Comparison of ENCODE assay signal across 2 cellular contexts in the genomic region with DNA sequence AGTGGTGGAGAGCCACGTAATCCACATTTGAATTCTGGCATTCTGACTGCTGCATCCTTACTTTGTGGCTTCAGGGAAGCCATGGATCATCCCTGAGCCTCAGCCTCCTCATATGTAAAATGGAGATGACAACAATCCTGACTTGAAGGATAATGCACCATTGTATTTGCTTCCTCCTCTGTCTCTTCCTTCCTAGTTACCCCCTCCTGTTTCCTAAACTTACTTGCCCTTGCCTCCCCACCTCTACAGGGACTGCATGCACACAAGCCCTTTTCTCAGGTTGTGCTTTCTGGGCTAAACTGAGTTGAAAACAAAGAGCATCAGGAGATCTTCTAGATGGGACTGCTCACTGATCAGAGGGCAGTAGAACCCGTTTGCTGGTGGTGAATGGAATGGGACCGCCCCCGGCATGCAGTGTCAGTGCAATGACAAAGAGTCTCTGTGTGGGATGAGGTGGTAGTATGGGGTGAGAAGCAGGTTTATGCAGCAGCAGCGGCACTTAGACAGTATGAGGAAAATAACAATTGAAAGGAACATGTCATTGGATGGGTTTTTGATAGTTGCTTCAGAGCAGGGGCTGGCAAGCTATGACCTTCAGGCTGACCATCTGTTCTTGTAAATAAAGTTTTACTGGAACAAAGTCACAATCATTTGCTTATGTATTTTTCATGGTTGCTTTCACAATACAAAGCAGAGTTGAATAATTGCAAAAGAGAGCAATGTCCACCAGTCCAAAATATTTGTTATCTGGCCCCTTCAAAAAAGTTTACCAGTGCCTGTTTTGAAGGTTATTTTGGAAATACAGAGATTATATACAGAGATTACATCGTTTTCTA.
TF ChIP-seq lines count a peak whose summit lies in the region.

No MANE protein-coding gene starts in this region.

TF ChIP-seq in GM23338, 12 proteins besides CTCF, POLR2A, EP300 and RAD21 (continues in another document):
- TF ChIP-seq, protein P1, sequence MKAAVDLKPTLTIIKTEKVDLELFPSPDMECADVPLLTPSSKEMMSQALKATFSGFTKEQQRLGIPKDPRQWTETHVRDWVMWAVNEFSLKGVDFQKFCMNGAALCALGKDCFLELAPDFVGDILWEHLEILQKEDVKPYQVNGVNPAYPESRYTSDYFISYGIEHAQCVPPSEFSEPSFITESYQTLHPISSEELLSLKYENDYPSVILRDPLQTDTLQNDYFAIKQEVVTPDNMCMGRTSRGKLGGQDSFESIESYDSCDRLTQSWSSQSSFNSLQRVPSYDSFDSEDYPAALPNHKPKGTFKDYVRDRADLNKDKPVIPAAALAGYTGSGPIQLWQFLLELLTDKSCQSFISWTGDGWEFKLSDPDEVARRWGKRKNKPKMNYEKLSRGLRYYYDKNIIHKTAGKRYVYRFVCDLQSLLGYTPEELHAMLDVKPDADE (IDR thresholded peaks at IDR 0.05) = no peak
- no peak for TF ChIP-seq JUNB (IDR thresholded peaks at IDR 0.05; ENCODE audit: unreplicated experiment)
- TF ChIP-seq ZNF114 (CRISPR knock-in tag; IDR thresholded peaks at IDR 0.05) = no peak
- no peak for TF ChIP-seq CREB1 (CRISPR knock-in tag; IDR thresholded peaks at IDR 0.05; ENCODE audit: low read depth)
- no peak for TF ChIP-seq ZNF331 (CRISPR knock-in tag; IDR thresholded peaks at IDR 0.05; ENCODE audit: low read depth)
- TF ChIP-seq STAT1 (IDR thresholded peaks at IDR 0.05; ENCODE audit: unreplicated experiment) = no peak
- TF ChIP-seq NANOG (IDR thresholded peaks at IDR 0.05; ENCODE audit: borderline replicate concordance) = no peak
- TF ChIP-seq EZH2phosphoT487 (IDR thresholded peaks at IDR 0.05; ENCODE audit: unreplicated experiment) = no peak
- TF ChIP-seq, protein P2, sequence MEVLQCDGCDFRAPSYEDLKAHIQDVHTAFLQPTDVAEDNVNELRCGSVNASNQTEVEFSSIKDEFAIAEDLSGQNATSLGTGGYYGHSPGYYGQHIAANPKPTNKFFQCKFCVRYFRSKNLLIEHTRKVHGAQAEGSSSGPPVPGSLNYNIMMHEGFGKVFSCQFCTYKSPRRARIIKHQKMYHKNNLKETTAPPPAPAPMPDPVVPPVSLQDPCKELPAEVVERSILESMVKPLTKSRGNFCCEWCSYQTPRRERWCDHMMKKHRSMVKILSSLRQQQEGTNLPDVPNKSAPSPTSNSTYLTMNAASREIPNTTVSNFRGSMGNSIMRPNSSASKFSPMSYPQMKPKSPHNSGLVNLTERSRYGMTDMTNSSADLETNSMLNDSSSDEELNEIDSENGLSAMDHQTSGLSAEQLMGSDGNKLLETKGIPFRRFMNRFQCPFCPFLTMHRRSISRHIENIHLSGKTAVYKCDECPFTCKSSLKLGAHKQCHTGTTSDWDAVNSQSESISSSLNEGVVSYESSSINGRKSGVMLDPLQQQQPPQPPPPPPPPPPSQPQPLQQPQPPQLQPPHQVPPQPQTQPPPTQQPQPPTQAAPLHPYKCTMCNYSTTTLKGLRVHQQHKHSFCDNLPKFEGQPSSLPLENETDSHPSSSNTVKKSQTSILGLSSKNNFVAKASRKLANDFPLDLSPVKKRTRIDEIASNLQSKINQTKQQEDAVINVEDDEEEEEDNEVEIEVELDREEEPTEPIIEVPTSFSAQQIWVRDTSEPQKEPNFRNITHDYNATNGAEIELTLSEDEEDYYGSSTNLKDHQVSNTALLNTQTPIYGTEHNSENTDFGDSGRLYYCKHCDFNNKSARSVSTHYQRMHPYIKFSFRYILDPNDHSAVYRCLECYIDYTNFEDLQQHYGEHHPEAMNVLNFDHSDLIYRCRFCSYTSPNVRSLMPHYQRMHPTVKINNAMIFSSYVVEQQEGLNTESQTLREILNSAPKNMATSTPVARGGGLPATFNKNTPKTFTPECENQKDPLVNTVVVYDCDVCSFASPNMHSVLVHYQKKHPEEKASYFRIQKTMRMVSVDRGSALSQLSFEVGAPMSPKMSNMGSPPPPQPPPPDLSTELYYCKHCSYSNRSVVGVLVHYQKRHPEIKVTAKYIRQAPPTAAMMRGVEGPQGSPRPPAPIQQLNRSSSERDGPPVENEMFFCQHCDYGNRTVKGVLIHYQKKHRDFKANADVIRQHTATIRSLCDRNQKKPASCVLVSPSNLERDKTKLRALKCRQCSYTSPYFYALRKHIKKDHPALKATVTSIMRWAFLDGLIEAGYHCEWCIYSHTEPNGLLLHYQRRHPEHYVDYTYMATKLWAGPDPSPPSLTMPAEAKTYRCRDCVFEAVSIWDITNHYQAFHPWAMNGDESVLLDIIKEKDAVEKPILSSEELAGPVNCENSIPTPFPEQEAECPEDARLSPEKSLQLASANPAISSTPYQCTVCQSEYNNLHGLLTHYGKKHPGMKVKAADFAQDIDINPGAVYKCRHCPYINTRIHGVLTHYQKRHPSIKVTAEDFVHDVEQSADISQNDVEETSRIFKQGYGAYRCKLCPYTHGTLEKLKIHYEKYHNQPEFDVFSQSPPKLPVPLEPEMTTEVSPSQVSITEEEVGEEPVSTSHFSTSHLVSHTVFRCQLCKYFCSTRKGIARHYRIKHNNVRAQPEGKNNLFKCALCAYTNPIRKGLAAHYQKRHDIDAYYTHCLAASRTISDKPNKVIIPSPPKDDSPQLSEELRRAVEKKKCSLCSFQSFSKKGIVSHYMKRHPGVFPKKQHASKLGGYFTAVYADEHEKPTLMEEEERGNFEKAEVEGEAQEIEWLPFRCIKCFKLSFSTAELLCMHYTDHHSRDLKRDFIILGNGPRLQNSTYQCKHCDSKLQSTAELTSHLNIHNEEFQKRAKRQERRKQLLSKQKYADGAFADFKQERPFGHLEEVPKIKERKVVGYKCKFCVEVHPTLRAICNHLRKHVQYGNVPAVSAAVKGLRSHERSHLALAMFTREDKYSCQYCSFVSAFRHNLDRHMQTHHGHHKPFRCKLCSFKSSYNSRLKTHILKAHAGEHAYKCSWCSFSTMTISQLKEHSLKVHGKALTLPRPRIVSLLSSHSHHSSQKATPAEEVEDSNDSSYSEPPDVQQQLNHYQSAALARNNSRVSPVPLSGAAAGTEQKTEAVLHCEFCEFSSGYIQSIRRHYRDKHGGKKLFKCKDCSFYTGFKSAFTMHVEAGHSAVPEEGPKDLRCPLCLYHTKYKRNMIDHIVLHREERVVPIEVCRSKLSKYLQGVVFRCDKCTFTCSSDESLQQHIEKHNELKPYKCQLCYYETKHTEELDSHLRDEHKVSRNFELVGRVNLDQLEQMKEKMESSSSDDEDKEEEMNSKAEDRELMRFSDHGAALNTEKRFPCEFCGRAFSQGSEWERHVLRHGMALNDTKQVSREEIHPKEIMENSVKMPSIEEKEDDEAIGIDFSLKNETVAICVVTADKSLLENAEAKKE (CRISPR knock-in tag; IDR thresholded peaks at IDR 0.05) = no peak
- TF ChIP-seq EZH2 (IDR thresholded peaks at IDR 0.05; ENCODE audit: low read depth, unreplicated experiment) = no peak

TF ChIP-seq in HepG2, 621 proteins besides CTCF, POLR2A, EP300 and RAD21:
- TF ChIP-seq, protein P3, sequence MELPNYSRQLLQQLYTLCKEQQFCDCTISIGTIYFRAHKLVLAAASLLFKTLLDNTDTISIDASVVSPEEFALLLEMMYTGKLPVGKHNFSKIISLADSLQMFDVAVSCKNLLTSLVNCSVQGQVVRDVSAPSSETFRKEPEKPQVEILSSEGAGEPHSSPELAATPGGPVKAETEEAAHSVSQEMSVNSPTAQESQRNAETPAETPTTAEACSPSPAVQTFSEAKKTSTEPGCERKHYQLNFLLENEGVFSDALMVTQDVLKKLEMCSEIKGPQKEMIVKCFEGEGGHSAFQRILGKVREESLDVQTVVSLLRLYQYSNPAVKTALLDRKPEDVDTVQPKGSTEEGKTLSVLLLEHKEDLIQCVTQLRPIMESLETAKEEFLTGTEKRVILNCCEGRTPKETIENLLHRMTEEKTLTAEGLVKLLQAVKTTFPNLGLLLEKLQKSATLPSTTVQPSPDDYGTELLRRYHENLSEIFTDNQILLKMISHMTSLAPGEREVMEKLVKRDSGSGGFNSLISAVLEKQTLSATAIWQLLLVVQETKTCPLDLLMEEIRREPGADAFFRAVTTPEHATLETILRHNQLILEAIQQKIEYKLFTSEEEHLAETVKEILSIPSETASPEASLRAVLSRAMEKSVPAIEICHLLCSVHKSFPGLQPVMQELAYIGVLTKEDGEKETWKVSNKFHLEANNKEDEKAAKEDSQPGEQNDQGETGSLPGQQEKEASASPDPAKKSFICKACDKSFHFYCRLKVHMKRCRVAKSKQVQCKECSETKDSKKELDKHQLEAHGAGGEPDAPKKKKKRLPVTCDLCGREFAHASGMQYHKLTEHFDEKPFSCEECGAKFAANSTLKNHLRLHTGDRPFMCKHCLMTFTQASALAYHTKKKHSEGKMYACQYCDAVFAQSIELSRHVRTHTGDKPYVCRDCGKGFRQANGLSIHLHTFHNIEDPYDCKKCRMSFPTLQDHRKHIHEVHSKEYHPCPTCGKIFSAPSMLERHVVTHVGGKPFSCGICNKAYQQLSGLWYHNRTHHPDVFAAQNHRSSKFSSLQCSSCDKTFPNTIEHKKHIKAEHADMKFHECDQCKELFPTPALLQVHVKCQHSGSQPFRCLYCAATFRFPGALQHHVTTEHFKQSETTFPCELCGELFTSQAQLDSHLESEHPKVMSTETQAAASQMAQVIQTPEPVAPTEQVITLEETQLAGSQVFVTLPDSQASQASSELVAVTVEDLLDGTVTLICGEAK (IDR thresholded peaks at IDR 0.05) = no peak
- TF ChIP-seq, protein P3 (CRISPR knock-in tag; IDR thresholded peaks at IDR 0.05) = peak; percentile 87
- TF ChIP-seq, protein P4, sequence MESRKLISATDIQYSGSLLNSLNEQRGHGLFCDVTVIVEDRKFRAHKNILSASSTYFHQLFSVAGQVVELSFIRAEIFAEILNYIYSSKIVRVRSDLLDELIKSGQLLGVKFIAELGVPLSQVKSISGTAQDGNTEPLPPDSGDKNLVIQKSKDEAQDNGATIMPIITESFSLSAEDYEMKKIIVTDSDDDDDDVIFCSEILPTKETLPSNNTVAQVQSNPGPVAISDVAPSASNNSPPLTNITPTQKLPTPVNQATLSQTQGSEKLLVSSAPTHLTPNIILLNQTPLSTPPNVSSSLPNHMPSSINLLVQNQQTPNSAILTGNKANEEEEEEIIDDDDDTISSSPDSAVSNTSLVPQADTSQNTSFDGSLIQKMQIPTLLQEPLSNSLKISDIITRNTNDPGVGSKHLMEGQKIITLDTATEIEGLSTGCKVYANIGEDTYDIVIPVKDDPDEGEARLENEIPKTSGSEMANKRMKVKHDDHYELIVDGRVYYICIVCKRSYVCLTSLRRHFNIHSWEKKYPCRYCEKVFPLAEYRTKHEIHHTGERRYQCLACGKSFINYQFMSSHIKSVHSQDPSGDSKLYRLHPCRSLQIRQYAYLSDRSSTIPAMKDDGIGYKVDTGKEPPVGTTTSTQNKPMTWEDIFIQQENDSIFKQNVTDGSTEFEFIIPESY (CRISPR knock-in tag; IDR thresholded peaks at IDR 0.05) = no peak
